1 cellular context compared by ENCODE assay signal in the genomic region with DNA sequence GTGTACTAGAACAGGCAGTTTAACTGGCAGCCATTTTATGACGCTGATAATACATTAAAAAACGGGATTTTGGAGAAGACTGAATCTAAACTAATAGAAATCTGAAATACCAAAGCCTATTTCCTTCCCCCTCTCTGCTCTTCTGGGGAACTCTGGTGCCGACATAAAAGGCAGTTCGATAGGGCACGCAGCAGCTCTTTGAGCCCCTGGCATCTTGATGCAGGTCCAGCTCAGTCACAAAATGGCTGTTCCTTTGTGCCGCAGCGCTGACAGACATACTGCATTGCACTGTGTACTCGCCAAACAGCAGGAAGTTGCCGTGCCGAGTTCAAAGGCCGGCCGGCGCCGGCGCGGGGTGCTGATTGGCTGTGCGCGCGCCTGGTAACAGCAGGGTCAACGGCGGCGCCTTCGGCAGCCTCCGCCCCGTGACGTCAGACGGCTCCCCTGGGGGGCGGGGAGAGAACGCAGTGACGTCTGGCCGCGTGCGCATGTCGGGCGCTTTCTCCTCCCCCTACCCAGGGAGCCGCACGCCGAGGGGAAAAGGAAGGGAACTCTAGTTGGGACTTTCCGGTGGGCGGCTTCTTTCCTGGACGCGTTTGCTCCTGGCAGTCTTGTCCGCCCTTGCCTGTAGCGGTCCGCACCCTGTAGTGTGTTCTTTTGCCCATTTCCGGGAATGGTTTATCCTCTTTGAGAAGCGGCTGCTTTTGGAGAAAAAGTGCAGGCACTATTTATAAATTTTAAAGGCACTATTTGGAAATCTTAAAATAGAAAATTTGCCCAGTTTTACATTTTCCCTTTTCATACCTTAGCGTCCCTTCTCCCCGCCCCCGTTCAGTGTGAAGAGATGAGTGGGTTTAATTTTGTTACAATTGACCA.
TF ChIP-seq lines count a peak whose summit lies in the region.

No MANE protein-coding gene starts in this region.

TF ChIP-seq in HepG2, 621 proteins besides CTCF, POLR2A, EP300 and RAD21 (continued from another document and continues in another):
- TF ChIP-seq BCL3 (CRISPR knock-in tag; IDR thresholded peaks at IDR 0.05) (peak; percentile 37; the same call in 1 of the 2 replicates), ONECUT2 (CRISPR knock-in tag; IDR thresholded peaks at IDR 0.05) (no peak; the same call in 1 of the 2 replicates), TGIF2 (CRISPR knock-in tag; IDR thresholded peaks at IDR 0.05) (no peak), SRSF9 (IDR thresholded peaks at IDR 0.05; ENCODE audit: borderline replicate concordance, insufficient read depth, low read depth, low read length, poor library complexity, severe bottlenecking) (no peak), TCF7 (IDR thresholded peaks at IDR 0.05; ENCODE audit: low read depth) (peak; percentile 87), MLX (CRISPR knock-in tag; IDR thresholded peaks at IDR 0.05) (peak; percentile 63), TOPORS (CRISPR knock-in tag; IDR thresholded peaks at IDR 0.05) (peak; percentile 87), CBFB (CRISPR knock-in tag; IDR thresholded peaks at IDR 0.05) (no peak), HOXA5 (CRISPR knock-in tag; IDR thresholded peaks at IDR 0.05) (peak; percentile 52; the same call in 1 of the 2 replicates), HHEX (CRISPR knock-in tag; IDR thresholded peaks at IDR 0.05) (no peak), PAXIP1 (CRISPR knock-in tag; conservative IDR thresholded peaks at IDR 0.05) (peak; percentile 89), CCAR2 (optimal IDR thresholded peaks at IDR 0.05; ENCODE audit: low read depth, low read length) (no peak), ZNF484 (CRISPR knock-in tag; IDR thresholded peaks at IDR 0.05; ENCODE audit: borderline replicate concordance, low read depth) (no peak), PAX8 (CRISPR knock-in tag; IDR thresholded peaks at IDR 0.05; ENCODE audit: borderline replicate concordance) (no peak), ERF (CRISPR knock-in tag; IDR thresholded peaks at IDR 0.05) (peak; percentile 94), SAP130 (CRISPR knock-in tag; IDR thresholded peaks at IDR 0.05; ENCODE audit: low read depth) (peak; percentile 90), KLF13 (CRISPR knock-in tag; IDR thresholded peaks at IDR 0.05) (no peak), GTF2F1 (IDR thresholded peaks at IDR 0.05; ENCODE audit: low read length) (no peak), SP140L (CRISPR knock-in tag; IDR thresholded peaks at IDR 0.05; ENCODE audit: borderline replicate concordance) (no peak; the same call in 1 of the 2 replicates), FOXK2 (IDR thresholded peaks at IDR 0.05) (peak; percentile 56; the same call in 1 of the 2 replicates), ZNF20 (CRISPR knock-in tag; IDR thresholded peaks at IDR 0.05) (no peak), ZBTB44 (CRISPR knock-in tag; IDR thresholded peaks at IDR 0.05) (no peak), ZBTB39 (CRISPR knock-in tag; IDR thresholded peaks at IDR 0.05) (no peak), UBTF (CRISPR knock-in tag; IDR thresholded peaks at IDR 0.05) (peak; percentile 71), POLR2AphosphoS5 (IDR thresholded peaks at IDR 0.05; ENCODE audit: low read depth, low read length) (peak; percentile 97), RCOR2 (CRISPR knock-in tag; IDR thresholded peaks at IDR 0.05) (peak; percentile 55; the same call in 1 of the 2 replicates)
- TF ChIP-seq, protein P1, sequence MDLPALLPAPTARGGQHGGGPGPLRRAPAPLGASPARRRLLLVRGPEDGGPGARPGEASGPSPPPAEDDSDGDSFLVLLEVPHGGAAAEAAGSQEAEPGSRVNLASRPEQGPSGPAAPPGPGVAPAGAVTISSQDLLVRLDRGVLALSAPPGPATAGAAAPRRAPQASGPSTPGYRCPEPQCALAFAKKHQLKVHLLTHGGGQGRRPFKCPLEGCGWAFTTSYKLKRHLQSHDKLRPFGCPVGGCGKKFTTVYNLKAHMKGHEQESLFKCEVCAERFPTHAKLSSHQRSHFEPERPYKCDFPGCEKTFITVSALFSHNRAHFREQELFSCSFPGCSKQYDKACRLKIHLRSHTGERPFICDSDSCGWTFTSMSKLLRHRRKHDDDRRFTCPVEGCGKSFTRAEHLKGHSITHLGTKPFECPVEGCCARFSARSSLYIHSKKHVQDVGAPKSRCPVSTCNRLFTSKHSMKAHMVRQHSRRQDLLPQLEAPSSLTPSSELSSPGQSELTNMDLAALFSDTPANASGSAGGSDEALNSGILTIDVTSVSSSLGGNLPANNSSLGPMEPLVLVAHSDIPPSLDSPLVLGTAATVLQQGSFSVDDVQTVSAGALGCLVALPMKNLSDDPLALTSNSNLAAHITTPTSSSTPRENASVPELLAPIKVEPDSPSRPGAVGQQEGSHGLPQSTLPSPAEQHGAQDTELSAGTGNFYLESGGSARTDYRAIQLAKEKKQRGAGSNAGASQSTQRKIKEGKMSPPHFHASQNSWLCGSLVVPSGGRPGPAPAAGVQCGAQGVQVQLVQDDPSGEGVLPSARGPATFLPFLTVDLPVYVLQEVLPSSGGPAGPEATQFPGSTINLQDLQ (CRISPR knock-in tag; IDR thresholded peaks at IDR 0.05), result no peak; the same call in 1 of the 2 replicates
- TF ChIP-seq, protein P2, sequence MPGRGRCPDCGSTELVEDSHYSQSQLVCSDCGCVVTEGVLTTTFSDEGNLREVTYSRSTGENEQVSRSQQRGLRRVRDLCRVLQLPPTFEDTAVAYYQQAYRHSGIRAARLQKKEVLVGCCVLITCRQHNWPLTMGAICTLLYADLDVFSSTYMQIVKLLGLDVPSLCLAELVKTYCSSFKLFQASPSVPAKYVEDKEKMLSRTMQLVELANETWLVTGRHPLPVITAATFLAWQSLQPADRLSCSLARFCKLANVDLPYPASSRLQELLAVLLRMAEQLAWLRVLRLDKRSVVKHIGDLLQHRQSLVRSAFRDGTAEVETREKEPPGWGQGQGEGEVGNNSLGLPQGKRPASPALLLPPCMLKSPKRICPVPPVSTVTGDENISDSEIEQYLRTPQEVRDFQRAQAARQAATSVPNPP (CRISPR knock-in tag; IDR thresholded peaks at IDR 0.05), result peak; percentile 90
- TF ChIP-seq, protein P3, sequence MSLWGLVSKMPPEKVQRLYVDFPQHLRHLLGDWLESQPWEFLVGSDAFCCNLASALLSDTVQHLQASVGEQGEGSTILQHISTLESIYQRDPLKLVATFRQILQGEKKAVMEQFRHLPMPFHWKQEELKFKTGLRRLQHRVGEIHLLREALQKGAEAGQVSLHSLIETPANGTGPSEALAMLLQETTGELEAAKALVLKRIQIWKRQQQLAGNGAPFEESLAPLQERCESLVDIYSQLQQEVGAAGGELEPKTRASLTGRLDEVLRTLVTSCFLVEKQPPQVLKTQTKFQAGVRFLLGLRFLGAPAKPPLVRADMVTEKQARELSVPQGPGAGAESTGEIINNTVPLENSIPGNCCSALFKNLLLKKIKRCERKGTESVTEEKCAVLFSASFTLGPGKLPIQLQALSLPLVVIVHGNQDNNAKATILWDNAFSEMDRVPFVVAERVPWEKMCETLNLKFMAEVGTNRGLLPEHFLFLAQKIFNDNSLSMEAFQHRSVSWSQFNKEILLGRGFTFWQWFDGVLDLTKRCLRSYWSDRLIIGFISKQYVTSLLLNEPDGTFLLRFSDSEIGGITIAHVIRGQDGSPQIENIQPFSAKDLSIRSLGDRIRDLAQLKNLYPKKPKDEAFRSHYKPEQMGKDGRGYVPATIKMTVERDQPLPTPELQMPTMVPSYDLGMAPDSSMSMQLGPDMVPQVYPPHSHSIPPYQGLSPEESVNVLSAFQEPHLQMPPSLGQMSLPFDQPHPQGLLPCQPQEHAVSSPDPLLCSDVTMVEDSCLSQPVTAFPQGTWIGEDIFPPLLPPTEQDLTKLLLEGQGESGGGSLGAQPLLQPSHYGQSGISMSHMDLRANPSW (CRISPR knock-in tag; IDR thresholded peaks at IDR 0.05; ENCODE audit: borderline replicate concordance), result peak; percentile 88; the same call in 1 of the 2 replicates
- TF ChIP-seq, protein P4, sequence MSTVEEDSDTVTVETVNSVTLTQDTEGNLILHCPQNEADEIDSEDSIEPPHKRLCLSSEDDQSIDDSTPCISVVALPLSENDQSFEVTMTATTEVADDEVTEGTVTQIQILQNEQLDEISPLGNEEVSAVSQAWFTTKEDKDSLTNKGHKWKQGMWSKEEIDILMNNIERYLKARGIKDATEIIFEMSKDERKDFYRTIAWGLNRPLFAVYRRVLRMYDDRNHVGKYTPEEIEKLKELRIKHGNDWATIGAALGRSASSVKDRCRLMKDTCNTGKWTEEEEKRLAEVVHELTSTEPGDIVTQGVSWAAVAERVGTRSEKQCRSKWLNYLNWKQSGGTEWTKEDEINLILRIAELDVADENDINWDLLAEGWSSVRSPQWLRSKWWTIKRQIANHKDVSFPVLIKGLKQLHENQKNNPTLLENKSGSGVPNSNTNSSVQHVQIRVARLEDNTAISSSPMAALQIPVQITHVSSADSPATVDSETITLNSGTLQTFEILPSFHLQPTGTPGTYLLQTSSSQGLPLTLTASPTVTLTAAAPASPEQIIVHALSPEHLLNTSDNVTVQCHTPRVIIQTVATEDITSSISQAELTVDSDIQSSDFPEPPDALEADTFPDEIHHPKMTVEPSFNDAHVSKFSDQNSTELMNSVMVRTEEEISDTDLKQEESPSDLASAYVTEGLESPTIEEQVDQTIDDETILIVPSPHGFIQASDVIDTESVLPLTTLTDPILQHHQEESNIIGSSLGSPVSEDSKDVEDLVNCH (CRISPR knock-in tag; IDR thresholded peaks at IDR 0.05), result no peak
